ENCODE assay signal across 31 cellular contexts in the genomic region with DNA sequence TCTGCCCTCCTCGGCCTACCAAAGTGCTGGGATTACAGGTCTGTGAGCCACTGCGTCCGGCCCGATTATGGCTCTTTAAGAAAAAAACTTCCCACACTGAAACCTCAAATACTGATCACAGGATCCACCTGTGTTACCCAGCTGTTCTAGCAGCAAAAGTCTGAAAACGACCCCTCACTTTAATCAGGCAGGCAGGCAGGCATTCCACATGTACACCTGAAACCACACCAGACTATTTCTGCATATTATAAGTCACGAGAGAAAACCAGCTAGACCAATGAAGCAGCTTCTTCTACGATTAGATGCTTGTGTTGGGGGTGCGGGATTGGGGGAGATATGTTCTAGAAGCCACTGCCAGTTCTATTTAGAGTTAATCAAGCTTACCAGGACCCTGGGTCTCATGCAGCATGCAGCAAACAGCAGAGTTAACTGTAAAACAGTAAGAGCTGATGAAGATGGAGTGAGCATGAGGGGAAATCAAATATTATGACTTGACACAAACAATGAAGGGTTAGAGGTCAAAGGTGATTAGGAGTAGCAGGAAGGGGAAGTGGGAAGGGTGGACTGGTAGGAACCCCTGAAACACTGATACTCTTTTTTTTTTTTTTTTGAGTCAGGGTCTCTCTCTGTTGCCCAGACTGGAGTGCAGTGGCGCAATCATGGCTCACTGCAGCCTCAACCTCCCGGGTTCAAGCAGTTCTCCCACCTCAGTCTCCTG. TPM values are rescaled to one million over a fixed set of nuclear protein-coding genes. Genes with fewer than 3 reads are reported as not detected.
A peak's percentile ranks its signal among the peaks of the same experiment; 100 is the strongest.
DNase-seq lines count a peak whose midpoint lies in the region; ATAC-seq, FAIRE-seq and TF ChIP-seq lines count a peak whose summit lies in the region.
"Had no signal": no experiment of that assay in that cellular context is flagged by ENCODE, and none has a peak within 500 bp of the region (broad histone marks: within the 10 kb centered on the region; RNA-seq: fewer than 3 reads in every experiment).

No MANE protein-coding gene starts in this region.

- no peaks in the 10 kb centered on the region for H3K9me1 ChIP-seq in K562 (ENCODE audit: control insufficient read depth, insufficient read depth, low read length)

- peak overlapping the region; percentile 60 for H3K27ac Mint-ChIP-seq in activated T-cell treated with anti-CD3 and anti-CD28 coated beads, Interleukin-2, amount 50 U/mL, for 24 hours
- no peak overlapping the region for H3K27ac Mint-ChIP-seq in activated T-cell treated with anti-CD3 and anti-CD28 coated beads, Interleukin-2, amount 50 U/mL, for 72 hours
- peak overlapping the region; percentile 43 for H3K27ac Mint-ChIP-seq in stimulated activated effector memory CD8-positive, alpha-beta T cell treated with anti-CD3 and anti-CD28 coated beads, Interleukin-12 subunit alpha, Interleukin-12 subunit beta, amount 100 ng/mL, for 72 hours
- H3K27ac Mint-ChIP-seq: T-helper 17 cell had no signal

- intact Hi-C loops in K562 (cut with micrococcal nuclease) = no loop called here

- H3K4me1 Mint-ChIP-seq in activated T-cell treated with anti-CD3 and anti-CD28 coated beads, Interleukin-2, amount 50 U/mL, for 24 hours (ENCODE audit: low read depth) = peaks cover 5% of the 10 kb centered on the region
- H3K4me1 Mint-ChIP-seq in activated T-cell treated with anti-CD3 and anti-CD28 coated beads, Interleukin-2, amount 50 U/mL, for 72 hours (ENCODE audit: low read depth) = no peaks in the 10 kb centered on the region
- H3K4me1 Mint-ChIP-seq in stimulated activated effector memory CD8-positive, alpha-beta T cell treated with anti-CD3 and anti-CD28 coated beads, Interleukin-12 subunit alpha, Interleukin-12 subunit beta, amount 100 ng/mL, for 72 hours = no peaks in the 10 kb centered on the region

- no peak for TF ChIP-seq CTCF in K562 (IDR thresholded peaks at IDR 0.05 in 2 of 3, conservative IDR thresholded peaks at IDR 0.05 in 1 of 3; ENCODE audit: insufficient read depth in 2 of 3, low read depth in 1 of 3, low read length in 3 of 3)

- DNase-seq in activated T-cell treated with anti-CD3 and anti-CD28 coated beads, Interleukin-2, amount 50 U/mL, for 24 hours = no peak
- no peak for DNase-seq in activated T-cell treated with anti-CD3 and anti-CD28 coated beads, Interleukin-2, amount 50 U/mL, for 72 hours
- peak; percentile 62 for DNase-seq in Jurkat, Clone E6-1 (ENCODE audit: low read depth, low spot score)
- DNase-seq in K562 (ENCODE audit: extremely low read depth in 1 of 4, low spot score in 3 of 4) (no peak), NCI-H1417 (lab: John Stamatoyannopoulos, UW) (no peak)
- no peak for DNase-seq in stimulated activated effector memory CD8-positive, alpha-beta T cell treated with anti-CD3 and anti-CD28 coated beads, Interleukin-12 subunit alpha, Interleukin-12 subunit beta, amount 100 ng/mL, for 72 hours (ENCODE audit: low spot score in 2 of 2)
- DNase-seq: activated CD4-positive, CD25-positive, alpha-beta regulatory T cell treated with anti-CD3 and anti-CD28 coated beads, Interleukin-2, amount 50 U/mL, for 72 hours; activated gamma-delta T cell treated with Interleukin-2 at 50 U/mL for 16 hours; activated T-cell treated with anti-CD3 and anti-CD28 coated beads, Interleukin-2, amount 50 U/mL, for 1 hour; amygdala; BE2C; brain microvascular endothelial cell; DMS153; dorsolateral prefrontal cortex; esophagus squamous epithelium; foreskin keratinocyte; heart left ventricle; midbrain; naive B cell; NCI-H1105 treated with DMSO at 0.1 percent for 48 hours; NCI-H2029 treated with DMSO at 0.1 percent for 48 hours; NCI-H2227 treated with DMSO at 0.1 percent for 48 hours; NCI-H69; SK-N-SH; stimulated activated CD4-positive, alpha-beta T cell treated with anti-CD3 and anti-CD28 coated beads, Interleukin-15, amount 100 ng/mL, for 24 hours; stimulated activated CD4-positive, alpha-beta T cell treated with anti-CD3 and anti-CD28 coated beads, Interleukin-4, amount 100 ng/mL, for 4 hours; T-helper 17 cell; upper lobe of left lung had no signal

- no peak overlapping the region for H3K4me3 ChIP-seq in Jurkat, Clone E6-1 (ENCODE audit: low read length)
- H3K4me3 ChIP-seq in K562 = no peak overlapping the region
- H3K4me3 ChIP-seq: dorsolateral prefrontal cortex, esophagus squamous epithelium, heart left ventricle, suprapubic skin, upper lobe of left lung had no signal

- ATAC-seq in activated T-cell treated with anti-CD3 and anti-CD28 coated beads, Interleukin-2, amount 50 U/mL, for 72 hours (replicated peaks in 1 of 2) = no peak
- ATAC-seq in K562 (no peak), HG03095 (IDR thresholded peaks at IDR 0.05; ENCODE audit: unreplicated experiment) (no peak)
- no peak for ATAC-seq in stimulated activated effector memory CD8-positive, alpha-beta T cell treated with anti-CD3 and anti-CD28 coated beads, Interleukin-12 subunit alpha, Interleukin-12 subunit beta, amount 100 ng/mL, for 72 hours
- ATAC-seq: foreskin keratinocyte, heart left ventricle, Right ventricle myocardium inferior, T-helper 17 cell had no signal

- H3K27ac ChIP-seq in K562 (ENCODE audit: extremely low read depth, low read depth, low read length) = no peak overlapping the region
- H3K27ac ChIP-seq: brain microvascular endothelial cell, dorsolateral prefrontal cortex, esophagus squamous epithelium, foreskin keratinocyte, heart left ventricle, suprapubic skin, upper lobe of left lung had no signal

- TF ChIP-seq EP300 in K562 (IDR thresholded peaks at IDR 0.05; ENCODE audit: low read length) = no peak

- CTCF ChIA-PET in K562 (lab: Yijun Ruan, JAX; ENCODE audit: low intra/inter-chr PET ratio) = no interaction called here

- H3K4me3 Mint-ChIP-seq in activated T-cell treated with anti-CD3 and anti-CD28 coated beads, Interleukin-2, amount 50 U/mL, for 24 hours = no peak overlapping the region
- H3K4me3 Mint-ChIP-seq in activated T-cell treated with anti-CD3 and anti-CD28 coated beads, Interleukin-2, amount 50 U/mL, for 72 hours = no peak overlapping the region
- H3K4me3 Mint-ChIP-seq in stimulated activated effector memory CD8-positive, alpha-beta T cell treated with anti-CD3 and anti-CD28 coated beads, Interleukin-12 subunit alpha, Interleukin-12 subunit beta, amount 100 ng/mL, for 72 hours = no peak overlapping the region
- H3K4me3 Mint-ChIP-seq: naive B cell, T-helper 17 cell had no signal

- POLR2A ChIA-PET in K562 (lab: Yijun Ruan, JAX) = interaction anchor here (0.6 kb wide), 1 partner anchor 207 kb away, joined by 3 read pairs; no protein-coding TSS in a partner anchor

- no peaks in the 10 kb centered on the region for H3K9me3 Mint-ChIP-seq in activated T-cell treated with anti-CD3 and anti-CD28 coated beads, Interleukin-2, amount 50 U/mL, for 24 hours
- H3K9me3 Mint-ChIP-seq in activated T-cell treated with anti-CD3 and anti-CD28 coated beads, Interleukin-2, amount 50 U/mL, for 72 hours = no peaks in the 10 kb centered on the region
- H3K9me3 Mint-ChIP-seq in stimulated activated effector memory CD8-positive, alpha-beta T cell treated with anti-CD3 and anti-CD28 coated beads, Interleukin-12 subunit alpha, Interleukin-12 subunit beta, amount 100 ng/mL, for 72 hours = no peaks in the 10 kb centered on the region
- H3K9me3 Mint-ChIP-seq: naive B cell had no signal

- no peak overlapping the region for H3K9ac ChIP-seq in K562 (ENCODE audit: insufficient read depth in 1 of 2, low read depth in 2 of 2, low read length in 2 of 2)
- H3K9ac ChIP-seq: SK-N-SH had no signal

- peaks cover 82% of the 10 kb centered on the region for H3K36me3 Mint-ChIP-seq in activated T-cell treated with anti-CD3 and anti-CD28 coated beads, Interleukin-2, amount 50 U/mL, for 24 hours (ENCODE audit: low read depth)
- H3K36me3 Mint-ChIP-seq in activated T-cell treated with anti-CD3 and anti-CD28 coated beads, Interleukin-2, amount 50 U/mL, for 72 hours (ENCODE audit: insufficient read depth in 2 of 2) = peaks cover 5 to 26% of the 10 kb centered on the region in 2 donors
- H3K36me3 Mint-ChIP-seq in stimulated activated effector memory CD8-positive, alpha-beta T cell treated with anti-CD3 and anti-CD28 coated beads, Interleukin-12 subunit alpha, Interleukin-12 subunit beta, amount 100 ng/mL, for 72 hours = peaks cover 97% of the 10 kb centered on the region

- no peak for TF ChIP-seq POLR2A in K562 (conservative IDR thresholded peaks at IDR 0.05)

- no peak overlapping the region for H3K4me2 ChIP-seq in K562 (ENCODE audit: insufficient read depth, low read length)
- H3K4me2 ChIP-seq: SK-N-SH had no signal

- in situ Hi-C loops in K562 (cut with MboI) = no loop called here

- H2AFZ ChIP-seq in K562 (ENCODE audit: low read depth, low read length) = no peak overlapping the region

- H3K36me3 ChIP-seq in K562 (ENCODE audit: control insufficient read depth, insufficient read depth, low read length) = peaks cover 12% of the 10 kb centered on the region; the same call in 2 of the 3 replicates
- H3K36me3 ChIP-seq: brain microvascular endothelial cell had no signal

- H3K27me3 Mint-ChIP-seq in activated T-cell treated with anti-CD3 and anti-CD28 coated beads, Interleukin-2, amount 50 U/mL, for 24 hours = no peaks in the 10 kb centered on the region
- no peaks in the 10 kb centered on the region for H3K27me3 Mint-ChIP-seq in activated T-cell treated with anti-CD3 and anti-CD28 coated beads, Interleukin-2, amount 50 U/mL, for 72 hours (ENCODE audit: low read depth)
- H3K27me3 Mint-ChIP-seq: naive B cell, T-helper 17 cell had no signal

- FAIRE-seq in K562 (lab: Jason Lieb, UNC) = no peak

- no TSS peak for BruUV-seq in K562 (replicated peaks; lab: Mats Ljungman, UMichigan)

- TF ChIP-seq RAD21 in K562 (CRISPR knock-in tag; conservative IDR thresholded peaks at IDR 0.05 in 1 of 2, IDR thresholded peaks at IDR 0.05 in 1 of 2) = no peak

- H3K27me3 ChIP-seq in K562 (ENCODE audit: control insufficient read depth in 2 of 2, insufficient read depth in 2 of 2, low read length in 2 of 2) = no peaks in the 10 kb centered on the region
- H3K27me3 ChIP-seq: BE2C, brain microvascular endothelial cell, esophagus squamous epithelium, foreskin keratinocyte, heart left ventricle, suprapubic skin, upper lobe of left lung had no signal

- no peaks in the 10 kb centered on the region for H3K4me1 ChIP-seq in K562 (replicated peaks in 1 of 2; ENCODE audit: control insufficient read depth in 2 of 2, insufficient read depth in 2 of 2, low read length in 2 of 2)
- H3K4me1 ChIP-seq: BE2C, esophagus squamous epithelium, foreskin keratinocyte, suprapubic skin, upper lobe of left lung had no signal

- H4K20me1 ChIP-seq in K562 (replicated peaks; ENCODE audit: control insufficient read depth, insufficient read depth, low read length) = no peaks in the 10 kb centered on the region

- WGBS in K562 (ENCODE audit: insufficient coverage, low coverage, missing lambda C conversion rate) = 88% methylated on average over 6 of the region's 10 CpGs

- H3K9me3 ChIP-seq in K562 (replicated peaks; ENCODE audit: control insufficient read depth, insufficient read depth, low read depth, low read length) = no peaks in the 10 kb centered on the region
- H3K9me3 ChIP-seq: BE2C, esophagus squamous epithelium, heart left ventricle, SK-N-SH, suprapubic skin, upper lobe of left lung had no signal

- no peaks in the 10 kb centered on the region for H3K79me2 ChIP-seq in K562 (ENCODE audit: control insufficient read depth, insufficient read depth, low read length)

RNA-seq across cellular contexts. Expression of a gene that starts 18.9 kb away (rescaled TPM):
- 10 to 100 TPM; 15.9 to 18.8 TPM for total RNA-seq in activated T-cell treated with anti-CD3 and anti-CD28 coated beads, Interleukin-2, amount 50 U/mL, for 72 hours
- 14.3 TPM for polyA plus RNA-seq in Jurkat, Clone E6-1 (2012; ENCODE audit: insufficient read depth, insufficient read length)
- total RNA-seq in K562 (2011; cell fraction: chromatin; rRNA removed; ENCODE audit: low replicate concordance) = 16.6 and 45.9 TPM in 2 replicates
- 12.7 and 13.9 TPM in 2 replicates for total RNA-seq in K562 (2011; cell fraction: nucleolus; rRNA removed)
- total RNA-seq in K562 (2011; cell fraction: nucleoplasm; rRNA removed) = 21.9 and 27.9 TPM in 2 replicates
- 11.7 and 12.8 TPM in 2 replicates for total RNA-seq in K562 (2014; rRNA removed)
- 27.2 and 30.1 TPM in 2 replicates for total RNA-seq in K562 (2014; rRNA removed; fragmentation: Illumina TruSeq; extraction: Trizol)
- total RNA-seq in K562 (2015; rRNA removed; fragmentation: Illumina TruSeq; extraction: Trizol) = 20.1 and 20.7 TPM in 2 replicates
- total RNA-seq in K562 (2021) = 30.0 and 31.9 TPM in 2 replicates
- polyA plus RNA-seq in K562 (2011; rRNA removed) = 16.0 and 19.0 TPM in 2 replicates
- polyA plus RNA-seq in K562 (2011; cell fraction: cytosol; rRNA removed) = 8.5 and 8.7 TPM in 2 replicates
- 9.6 and 12.1 TPM in 2 replicates for polyA plus RNA-seq in K562 (2011; cell fraction: nucleus; rRNA removed)
- 14.2 and 21.3 TPM in 2 replicates for polyA plus RNA-seq in K562 (2012)
- 28.7 and 31.9 TPM in 2 replicates for polyA plus RNA-seq in K562 (2014; fragmentation: Illumina TruSeq; extraction: Trizol)
- 10 to 100 TPM in 1 of 2 experiments, 1 to 10 TPM in 1; 8.9 to 10.8 TPM for polyA plus RNA-seq in K562 (2014; fragmentation: Nextera tagmentation; extraction: Ambion mirVana)
- 13.3 and 16.8 TPM in 2 replicates for polyA plus RNA-seq in K562 (2014; rRNA removed)
- 28.3 and 31.4 TPM in 2 replicates for polyA minus RNA-seq in K562 (2011; rRNA and poly(A)+ RNA removed)
- 14.7 and 20.0 TPM in 2 replicates for polyA minus RNA-seq in K562 (2011; cell fraction: cytosol; rRNA and poly(A)+ RNA removed)
- 7.0 and 10.9 TPM in 2 replicates for polyA minus RNA-seq in K562 (2011; cell fraction: nucleus; rRNA and poly(A)+ RNA removed)

RNA-seq across cellular contexts. Expression of a gene that starts 50.7 kb away (rescaled TPM):
- total RNA-seq in activated T-cell treated with anti-CD3 and anti-CD28 coated beads, Interleukin-2, amount 50 U/mL, for 72 hours = 10 to 100 TPM; 75.6 to 84.8 TPM
- 121 TPM for polyA plus RNA-seq in Jurkat, Clone E6-1 (2012; ENCODE audit: insufficient read depth, insufficient read length)
- total RNA-seq in K562 (2011; cell fraction: chromatin; rRNA removed; ENCODE audit: low replicate concordance) = 39.3 and 70.1 TPM in 2 replicates
- 23.3 and 40.1 TPM in 2 replicates for total RNA-seq in K562 (2011; cell fraction: nucleolus; rRNA removed)
- total RNA-seq in K562 (2011; cell fraction: nucleoplasm; rRNA removed) = 53.6 and 74.2 TPM in 2 replicates
- total RNA-seq in K562 (2014; rRNA removed) = 21.6 and 24.5 TPM in 2 replicates
- 41.3 and 44.5 TPM in 2 replicates for total RNA-seq in K562 (2014; rRNA removed; fragmentation: Illumina TruSeq; extraction: Trizol)
- 46.9 and 47.8 TPM in 2 replicates for total RNA-seq in K562 (2015; rRNA removed; fragmentation: Illumina TruSeq; extraction: Trizol)
- 48.7 and 52.6 TPM in 2 replicates for total RNA-seq in K562 (2021)
- polyA plus RNA-seq in K562 (2011; rRNA removed) = 51.4 and 75.4 TPM in 2 replicates
- polyA plus RNA-seq in K562 (2011; cell fraction: cytosol; rRNA removed) = 42.5 and 43.2 TPM in 2 replicates
- polyA plus RNA-seq in K562 (2011; cell fraction: nucleus; rRNA removed) = 46.8 and 61.7 TPM in 2 replicates
- polyA plus RNA-seq in K562 (2012) = 47.9 and 70.3 TPM in 2 replicates
- polyA plus RNA-seq in K562 (2014; fragmentation: Illumina TruSeq; extraction: Trizol) = 80.0 and 87.6 TPM in 2 replicates
- 10 to 100 TPM; 23.8 to 34.0 TPM for polyA plus RNA-seq in K562 (2014; fragmentation: Nextera tagmentation; extraction: Ambion mirVana)
- polyA plus RNA-seq in K562 (2014; rRNA removed) = 54.9 and 82.9 TPM in 2 replicates
- 25.4 and 28.5 TPM in 2 replicates for polyA minus RNA-seq in K562 (2011; rRNA and poly(A)+ RNA removed)
- polyA minus RNA-seq in K562 (2011; cell fraction: cytosol; rRNA and poly(A)+ RNA removed) = 26.7 and 34.5 TPM in 2 replicates
- 18.2 and 28.0 TPM in 2 replicates for polyA minus RNA-seq in K562 (2011; cell fraction: nucleus; rRNA and poly(A)+ RNA removed)

RNA-seq across cellular contexts. Expression of a gene that starts 59.9 kb away (rescaled TPM):
- 10 to 100 TPM; 22.1 to 23.5 TPM for total RNA-seq in activated T-cell treated with anti-CD3 and anti-CD28 coated beads, Interleukin-2, amount 50 U/mL, for 72 hours
- polyA plus RNA-seq in Jurkat, Clone E6-1 (2012; ENCODE audit: insufficient read depth, insufficient read length) = 28.1 TPM
- 19.0 and 20.6 TPM in 2 replicates for total RNA-seq in K562 (2011; cell fraction: chromatin; rRNA removed; ENCODE audit: low replicate concordance)
- total RNA-seq in K562 (2011; cell fraction: nucleolus; rRNA removed) = 15.7 and 16.5 TPM in 2 replicates
- total RNA-seq in K562 (2011; cell fraction: nucleoplasm; rRNA removed) = 16.4 and 17.2 TPM in 2 replicates
- 70.0 and 71.9 TPM in 2 replicates for total RNA-seq in K562 (2014; rRNA removed)
- 71.8 and 74.7 TPM in 2 replicates for total RNA-seq in K562 (2014; rRNA removed; fragmentation: Illumina TruSeq; extraction: Trizol)
- total RNA-seq in K562 (2015; rRNA removed; fragmentation: Illumina TruSeq; extraction: Trizol) = 73.7 and 74.6 TPM in 2 replicates
- total RNA-seq in K562 (2021) = 40.3 and 40.7 TPM in 2 replicates
- polyA plus RNA-seq in K562 (2011; rRNA removed) = 20.8 and 28.0 TPM in 2 replicates
- 14.3 and 21.8 TPM in 2 replicates for polyA plus RNA-seq in K562 (2011; cell fraction: cytosol; rRNA removed)
- polyA plus RNA-seq in K562 (2011; cell fraction: nucleus; rRNA removed) = 11.0 and 12.4 TPM in 2 replicates
- polyA plus RNA-seq in K562 (2012) = 28.8 and 42.9 TPM in 2 replicates
- 48.5 and 54.5 TPM in 2 replicates for polyA plus RNA-seq in K562 (2014; fragmentation: Illumina TruSeq; extraction: Trizol)
- polyA plus RNA-seq in K562 (2014; fragmentation: Nextera tagmentation; extraction: Ambion mirVana) = 10 to 100 TPM; 15.0 to 22.5 TPM
- 37.7 and 45.5 TPM in 2 replicates for polyA plus RNA-seq in K562 (2014; rRNA removed)
- polyA minus RNA-seq in K562 (2011; rRNA and poly(A)+ RNA removed) = 68.3 and 71.4 TPM in 2 replicates
- 22.2 and 25.8 TPM in 2 replicates for polyA minus RNA-seq in K562 (2011; cell fraction: cytosol; rRNA and poly(A)+ RNA removed)
- polyA minus RNA-seq in K562 (2011; cell fraction: nucleus; rRNA and poly(A)+ RNA removed) = 7.7 and 12.0 TPM in 2 replicates
